17 cellular contexts compared by ENCODE assay signal in genomic region chr2:100745630-100746029, GRCh38.
"Had no signal": no experiment of that assay in that cellular context is flagged by ENCODE, and none has a peak within 500 bp of the region (broad histone marks: within the 10 kb centered on the region; RNA-seq: fewer than 3 reads in every experiment).

No MANE protein-coding gene starts in this region.

- DNase-seq: colonic mucosa; effector CD8-positive, alpha-beta T cell; endodermal cell; mesendoderm; naive thymus-derived CD8-positive, alpha-beta T cell; nephron progenitor cell; ovary; posterior cingulate gyrus; psoas muscle; right cardiac atrium; stimulated activated CD4-positive, alpha-beta T cell treated with anti-CD3 and anti-CD28 coated beads, Interleukin-15, amount 100 ng/mL, for 24 hours; stimulated activated CD4-positive, alpha-beta T cell treated with anti-CD3 and anti-CD28 coated beads, Interleukin-2, amount 100 ng/mL, for 48 hours; stimulated activated naive B cell treated with anti-CD40 and anti-IgM and Interleukin-4, amounts not matched to agents 10 μg/mL and 1 μg/mL and 100 μg/mL, for 72 hours; upper lobe of left lung had no signal

- H3K27ac ChIP-seq: colonic mucosa, ovary, psoas muscle, skin epidermis, thoracic aorta, tibial nerve, upper lobe of left lung had no signal

- H3K4me1 ChIP-seq: colonic mucosa, psoas muscle, upper lobe of left lung had no signal

- H3K4me3 ChIP-seq: colonic mucosa, ovary, psoas muscle, skin epidermis, thoracic aorta, tibial nerve, upper lobe of left lung had no signal

- H3K36me3 ChIP-seq: colonic mucosa, ovary, thoracic aorta, tibial nerve, upper lobe of left lung had no signal

- H3K27me3 ChIP-seq: colonic mucosa, ovary, tibial nerve, upper lobe of left lung had no signal

- ATAC-seq: naive thymus-derived CD8-positive, alpha-beta T cell; psoas muscle; right cardiac atrium; stimulated activated naive B cell treated with anti-CD40 and anti-IgM and Interleukin-4, amounts not matched to agents 10 μg/mL and 1 μg/mL and 100 μg/mL, for 72 hours had no signal

- H3K9me3 ChIP-seq: colonic mucosa, ovary, psoas muscle, thoracic aorta, tibial nerve, upper lobe of left lung had no signal
